23 cellular contexts compared by ENCODE assay signal in genomic region chr1:230503741-230504140, GRCh38.
DNase-seq lines count a peak whose midpoint lies in the region; ATAC-seq and TF ChIP-seq lines count a peak whose summit lies in the region.
"Had no signal": no experiment of that assay in that cellular context is flagged by ENCODE, and none has a peak within 500 bp of the region (broad histone marks: within the 10 kb centered on the region; RNA-seq: fewer than 3 reads in every experiment).

No MANE protein-coding gene starts in this region.

- H3K27me3 Mint-ChIP-seq in brain (peaks cover 8% of the 10 kb centered on the region), nephron (ENCODE audit: low read depth) (peaks cover 4% of the 10 kb centered on the region), type B pancreatic cell (no peaks in the 10 kb centered on the region)
- H3K27me3 Mint-ChIP-seq in stimulated activated naive B cell treated with anti-CD40 and anti-IgM and Interleukin-4, amounts not matched to agents 10 μg/mL and 1 μg/mL and 100 μg/mL, for 72 hours: peaks cover 4 to 12% of the 10 kb centered on the region in 2 donors

- DNase-seq in NCI-H1417 (lab: John Stamatoyannopoulos, UW) (peak in 2 of 3 experiments; percentile 33 to 64), NCI-H1417 treated with DMSO at 0.1 percent for 48 hours (lab: John Stamatoyannopoulos, UW) (no peak), type B pancreatic cell (ENCODE audit: extremely low spot score, unreplicated experiment) (no peak), D341Med (ENCODE audit: low spot score) (no peak)
- no peak for DNase-seq in stimulated activated naive B cell treated with anti-CD40 and anti-IgM and Interleukin-4, amounts not matched to agents 10 μg/mL and 1 μg/mL and 100 μg/mL, for 72 hours
- DNase-seq: BE2C; CD8-positive, alpha-beta memory T cell; DMS79 treated with DMSO at 0.1 percent for 48 hours; GF-D8; HCEC 1CT; MM.1S; NCI-H1048; NCI-H1436; NCI-H1930; NCI-H2227 treated with DMSO at 0.1 percent for 48 hours; NCI-H526 treated with DMSO at 0.1 percent for 48 hours; Right ventricle myocardium superior; RPMI8226 had no signal

- TF ChIP-seq CTCF in brain (conservative IDR thresholded peaks at IDR 0.05) (no peak), nephron (IDR thresholded peaks at IDR 0.05; ENCODE audit: unreplicated experiment in 3 of 3) (no peak), type B pancreatic cell (conservative IDR thresholded peaks at IDR 0.05) (no peak)

- H3K4me3 Mint-ChIP-seq in brain (no peak overlapping the region), nephron (no peak overlapping the region), type B pancreatic cell (peak overlapping the region; percentile 51)
- H3K4me3 Mint-ChIP-seq in stimulated activated naive B cell treated with anti-CD40 and anti-IgM and Interleukin-4, amounts not matched to agents 10 μg/mL and 1 μg/mL and 100 μg/mL, for 72 hours: no peak overlapping the region
- H3K4me3 Mint-ChIP-seq: CD14-positive monocyte; CD8-positive, alpha-beta memory T cell; IgD-negative memory B cell had no signal

- H3K9me3 Mint-ChIP-seq in brain (peaks cover 3 to 15% (median 5%) of the 10 kb centered on the region in 5 experiments), nephron (peaks cover 6% of the 10 kb centered on the region), type B pancreatic cell (peaks cover 11% of the 10 kb centered on the region)
- H3K9me3 Mint-ChIP-seq in stimulated activated naive B cell treated with anti-CD40 and anti-IgM and Interleukin-4, amounts not matched to agents 10 μg/mL and 1 μg/mL and 100 μg/mL, for 72 hours: no peaks in the 10 kb centered on the region
- H3K9me3 Mint-ChIP-seq: CD8-positive, alpha-beta memory T cell; IgD-negative memory B cell had no signal

- H3K4me1 Mint-ChIP-seq in brain: peaks cover 61% of the 10 kb centered on the region
- peaks cover 67% of the 10 kb centered on the region for H3K4me1 Mint-ChIP-seq in nephron
- peaks cover 33% of the 10 kb centered on the region for H3K4me1 Mint-ChIP-seq in type B pancreatic cell (ENCODE audit: unreplicated experiment)
- H3K4me1 Mint-ChIP-seq in stimulated activated naive B cell treated with anti-CD40 and anti-IgM and Interleukin-4, amounts not matched to agents 10 μg/mL and 1 μg/mL and 100 μg/mL, for 72 hours: peaks cover 10 to 15% of the 10 kb centered on the region in 2 donors

- H3K27ac Mint-ChIP-seq in brain: peak overlapping the region; percentile 8 to 86 (median 33)
- H3K27ac Mint-ChIP-seq in nephron: peak overlapping the region; percentile 18 to 41 (median 25)
- H3K27ac Mint-ChIP-seq in type B pancreatic cell: peak overlapping the region; percentile 68
- no peak overlapping the region for H3K27ac Mint-ChIP-seq in stimulated activated naive B cell treated with anti-CD40 and anti-IgM and Interleukin-4, amounts not matched to agents 10 μg/mL and 1 μg/mL and 100 μg/mL, for 72 hours
- H3K27ac Mint-ChIP-seq: CD8-positive, alpha-beta memory T cell; IgD-negative memory B cell had no signal

- ATAC-seq in stimulated activated naive B cell treated with anti-CD40 and anti-IgM and Interleukin-4, amounts not matched to agents 10 μg/mL and 1 μg/mL and 100 μg/mL, for 72 hours (replicated peaks): no peak
- no peak for ATAC-seq in GM19452 (IDR thresholded peaks at IDR 0.05; ENCODE audit: unreplicated experiment)

- no peaks in the 10 kb centered on the region for H3K36me3 Mint-ChIP-seq in brain
- H3K36me3 Mint-ChIP-seq in nephron (ENCODE audit: low read depth): peaks cover 7% of the 10 kb centered on the region
- H3K36me3 Mint-ChIP-seq in type B pancreatic cell: no peaks in the 10 kb centered on the region
- H3K36me3 Mint-ChIP-seq in stimulated activated naive B cell treated with anti-CD40 and anti-IgM and Interleukin-4, amounts not matched to agents 10 μg/mL and 1 μg/mL and 100 μg/mL, for 72 hours: no peaks in the 10 kb centered on the region
- H3K36me3 Mint-ChIP-seq: CD8-positive, alpha-beta memory T cell; IgD-negative memory B cell had no signal

Comparison
In these comparisons a context has a peak if more than half of its experiments do, and no peak if none do; other contexts are left out.
1. DNase-seq: peak in NCI-H1417 (2 of 3); none in NCI-H1417 treated with DMSO at 0.1 percent for 48 hours (single experiment), type B pancreatic cell (single experiment), stimulated activated naive B cell treated with anti-CD40 and anti-IgM and Interleukin-4, amounts not matched to agents 10 μg/mL and 1 μg/mL and 100 μg/mL, for 72 hours (single experiment) and D341Med (single experiment).